In genomic region chr17:27353469-27354050, GRCh38 we compare ENCODE assay signal across 1 cellular context.
A peak's percentile ranks its signal among the peaks of the same experiment; 100 is the strongest.
TF ChIP-seq lines count a peak whose summit lies in the region.

No MANE protein-coding gene starts in this region.

TF ChIP-seq in WTC11, 78 proteins besides CTCF, POLR2A, EP300 and RAD21 (continued from another document):
- TF ChIP-seq, protein P1, sequence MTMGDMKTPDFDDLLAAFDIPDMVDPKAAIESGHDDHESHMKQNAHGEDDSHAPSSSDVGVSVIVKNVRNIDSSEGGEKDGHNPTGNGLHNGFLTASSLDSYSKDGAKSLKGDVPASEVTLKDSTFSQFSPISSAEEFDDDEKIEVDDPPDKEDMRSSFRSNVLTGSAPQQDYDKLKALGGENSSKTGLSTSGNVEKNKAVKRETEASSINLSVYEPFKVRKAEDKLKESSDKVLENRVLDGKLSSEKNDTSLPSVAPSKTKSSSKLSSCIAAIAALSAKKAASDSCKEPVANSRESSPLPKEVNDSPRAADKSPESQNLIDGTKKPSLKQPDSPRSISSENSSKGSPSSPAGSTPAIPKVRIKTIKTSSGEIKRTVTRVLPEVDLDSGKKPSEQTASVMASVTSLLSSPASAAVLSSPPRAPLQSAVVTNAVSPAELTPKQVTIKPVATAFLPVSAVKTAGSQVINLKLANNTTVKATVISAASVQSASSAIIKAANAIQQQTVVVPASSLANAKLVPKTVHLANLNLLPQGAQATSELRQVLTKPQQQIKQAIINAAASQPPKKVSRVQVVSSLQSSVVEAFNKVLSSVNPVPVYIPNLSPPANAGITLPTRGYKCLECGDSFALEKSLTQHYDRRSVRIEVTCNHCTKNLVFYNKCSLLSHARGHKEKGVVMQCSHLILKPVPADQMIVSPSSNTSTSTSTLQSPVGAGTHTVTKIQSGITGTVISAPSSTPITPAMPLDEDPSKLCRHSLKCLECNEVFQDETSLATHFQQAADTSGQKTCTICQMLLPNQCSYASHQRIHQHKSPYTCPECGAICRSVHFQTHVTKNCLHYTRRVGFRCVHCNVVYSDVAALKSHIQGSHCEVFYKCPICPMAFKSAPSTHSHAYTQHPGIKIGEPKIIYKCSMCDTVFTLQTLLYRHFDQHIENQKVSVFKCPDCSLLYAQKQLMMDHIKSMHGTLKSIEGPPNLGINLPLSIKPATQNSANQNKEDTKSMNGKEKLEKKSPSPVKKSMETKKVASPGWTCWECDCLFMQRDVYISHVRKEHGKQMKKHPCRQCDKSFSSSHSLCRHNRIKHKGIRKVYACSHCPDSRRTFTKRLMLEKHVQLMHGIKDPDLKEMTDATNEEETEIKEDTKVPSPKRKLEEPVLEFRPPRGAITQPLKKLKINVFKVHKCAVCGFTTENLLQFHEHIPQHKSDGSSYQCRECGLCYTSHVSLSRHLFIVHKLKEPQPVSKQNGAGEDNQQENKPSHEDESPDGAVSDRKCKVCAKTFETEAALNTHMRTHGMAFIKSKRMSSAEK (CRISPR knock-in tag; IDR thresholded peaks at IDR 0.05; ENCODE audit: borderline replicate concordance): no peak
- TF ChIP-seq IRF2 (CRISPR knock-in tag; IDR thresholded peaks at IDR 0.05; ENCODE audit: borderline replicate concordance, low read depth): no peak
- TF ChIP-seq CREM (CRISPR knock-in tag; IDR thresholded peaks at IDR 0.05): no peak
- no peak for TF ChIP-seq FOXJ3 (CRISPR knock-in tag; IDR thresholded peaks at IDR 0.05; ENCODE audit: borderline replicate concordance)
- no peak for TF ChIP-seq RELA (CRISPR knock-in tag; IDR thresholded peaks at IDR 0.05; ENCODE audit: borderline replicate concordance)
- no peak for TF ChIP-seq NR1H2 (CRISPR knock-in tag; IDR thresholded peaks at IDR 0.05)
- peak; percentile 30; the same call in 1 of the 2 replicates for TF ChIP-seq FOXP1 (CRISPR knock-in tag; IDR thresholded peaks at IDR 0.05; ENCODE audit: borderline replicate concordance)
- no peak for TF ChIP-seq ARID4B (CRISPR knock-in tag; IDR thresholded peaks at IDR 0.05; ENCODE audit: borderline replicate concordance)
- TF ChIP-seq, protein P2, sequence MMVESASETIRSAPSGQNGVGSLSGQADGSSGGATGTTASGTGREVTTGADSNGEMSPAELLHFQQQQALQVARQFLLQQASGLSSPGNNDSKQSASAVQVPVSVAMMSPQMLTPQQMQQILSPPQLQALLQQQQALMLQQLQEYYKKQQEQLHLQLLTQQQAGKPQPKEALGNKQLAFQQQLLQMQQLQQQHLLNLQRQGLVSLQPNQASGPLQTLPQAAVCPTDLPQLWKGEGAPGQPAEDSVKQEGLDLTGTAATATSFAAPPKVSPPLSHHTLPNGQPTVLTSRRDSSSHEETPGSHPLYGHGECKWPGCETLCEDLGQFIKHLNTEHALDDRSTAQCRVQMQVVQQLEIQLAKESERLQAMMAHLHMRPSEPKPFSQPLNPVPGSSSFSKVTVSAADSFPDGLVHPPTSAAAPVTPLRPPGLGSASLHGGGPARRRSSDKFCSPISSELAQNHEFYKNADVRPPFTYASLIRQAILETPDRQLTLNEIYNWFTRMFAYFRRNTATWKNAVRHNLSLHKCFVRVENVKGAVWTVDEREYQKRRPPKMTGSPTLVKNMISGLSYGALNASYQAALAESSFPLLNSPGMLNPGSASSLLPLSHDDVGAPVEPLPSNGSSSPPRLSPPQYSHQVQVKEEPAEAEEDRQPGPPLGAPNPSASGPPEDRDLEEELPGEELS (CRISPR knock-in tag; IDR thresholded peaks at IDR 0.05): 0 out of 2 replicates have a peak, but pooled peaks have one; percentile 11
